26 cellular contexts compared by ENCODE assay signal in genomic region chr5:147859962-147860640, GRCh38. TPM values are rescaled to one million over a fixed set of nuclear protein-coding genes. Genes with fewer than 3 reads are reported as not detected.
DNase-seq lines count a peak whose midpoint lies in the region; ATAC-seq and TF ChIP-seq lines count a peak whose summit lies in the region.
"Had no signal": no experiment of that assay in that cellular context is flagged by ENCODE, and none has a peak within 500 bp of the region (broad histone marks: within the 10 kb centered on the region; RNA-seq: fewer than 3 reads in every experiment).

No MANE protein-coding gene starts in this region.

- H3K4me1 ChIP-seq in iPS DF 6.9 (ENCODE audit: control insufficient read depth, insufficient read depth, low read length), result peaks cover 5% of the 10 kb centered on the region; the same call in 1 of the 2 replicates
- H3K4me1 ChIP-seq in adrenal gland (replicated peaks in 1 of 2), result no peaks in the 10 kb centered on the region
- H3K4me1 ChIP-seq: SJSA1 had no signal

- H3K27me3 ChIP-seq in iPS DF 6.9 (ENCODE audit: control insufficient read depth, insufficient read depth, low read length) (no peaks in the 10 kb centered on the region), adrenal gland (no peaks in the 10 kb centered on the region)

- no CpG with 5 or more reads among the region's 3 CpGs for WGBS in iPS DF 6.9 (ENCODE audit: insufficient coverage, insufficient read length)
- 88 to 96% (median 94%) methylated on average over 3 of the region's 3 CpGs for WGBS in adrenal gland, 4 donors

- TF ChIP-seq POLR2A in adrenal gland (IDR thresholded peaks at IDR 0.05), result no peak

- ATAC-seq in activated CD8-positive, alpha-beta T cell treated with anti-CD3 and anti-CD28 coated beads for 36 hours, result no peak
- ATAC-seq in GM21723 (IDR thresholded peaks at IDR 0.05; ENCODE audit: unreplicated experiment), result no peak
- ATAC-seq: Right ventricle myocardium inferior had no signal

- TF ChIP-seq CTCF in progenitor cell of endocrine pancreas (IDR thresholded peaks at IDR 0.05; ENCODE audit: unreplicated experiment) (no peak), adrenal gland (IDR thresholded peaks at IDR 0.05) (no peak)
- no peak for TF ChIP-seq CTCF in activated CD8-positive, alpha-beta T cell treated with anti-CD3 and anti-CD28 coated beads for 36 hours (IDR thresholded peaks at IDR 0.05)

- DNase-seq in NCI-H2171 treated with DMSO at 0.1 percent for 48 hours (lab: John Stamatoyannopoulos, UW) (peak; percentile 20), NCI-H2171 (lab: John Stamatoyannopoulos, UW) (no peak), NCI-H748 treated with DMSO at 0.1 percent for 48 hours (lab: John Stamatoyannopoulos, UW) (peak; percentile 94), iPS DF 6.9 (ENCODE audit: low read depth, low spot score) (no peak), progenitor cell of endocrine pancreas (ENCODE audit: low spot score, unreplicated experiment) (no peak), adrenal gland (no peak)
- DNase-seq in activated CD8-positive, alpha-beta T cell treated with anti-CD3 and anti-CD28 coated beads for 36 hours, result no peak
- DNase-seq: AML-193; C1 segment of cervical spinal cord; CD8-positive, alpha-beta memory T cell; DMS153; IMR-90; NCI-H1092 treated with DMSO at 0.1 percent for 48 hours; NCI-H1436 treated with DMSO at 0.1 percent for 48 hours; NCI-H2029 treated with DMSO at 0.1 percent for 48 hours; NCI-H510A had no signal

- peaks cover 18% of the 10 kb centered on the region for H3K4me1 Mint-ChIP-seq in progenitor cell of endocrine pancreas (ENCODE audit: low read depth)
- peaks cover 3% of the 10 kb centered on the region for H3K4me1 Mint-ChIP-seq in activated CD8-positive, alpha-beta T cell treated with anti-CD3 and anti-CD28 coated beads for 36 hours (ENCODE audit: low read depth)

- intact Hi-C loops in adrenal gland (cut with DNase I), result no loop called here
- intact Hi-C loops in activated CD8-positive, alpha-beta T cell treated with anti-CD3 and anti-CD28 coated beads for 36 hours (cut with micrococcal nuclease), result no loop called here

- H3K27ac Mint-ChIP-seq in progenitor cell of endocrine pancreas, result peak overlapping the region; percentile 67
- no peak overlapping the region for H3K27ac Mint-ChIP-seq in activated CD8-positive, alpha-beta T cell treated with anti-CD3 and anti-CD28 coated beads for 36 hours

- CTCF ChIA-PET in activated CD8-positive, alpha-beta T cell treated with anti-CD3 and anti-CD28 coated beads for 36 hours (lab: Charles Lee), result interaction anchor here (0.7 to 1.2 kb wide), 3 partner anchors 9 to 234 kb away, joined by 3 to 5 read pairs (median 3); no protein-coding TSS in a partner anchor

- peaks cover 6% of the 10 kb centered on the region for H3K27me3 Mint-ChIP-seq in progenitor cell of endocrine pancreas
- H3K27me3 Mint-ChIP-seq in activated CD8-positive, alpha-beta T cell treated with anti-CD3 and anti-CD28 coated beads for 36 hours, result peaks cover 5% of the 10 kb centered on the region

- H3K36me3 ChIP-seq in iPS DF 6.9 (ENCODE audit: control insufficient read depth, insufficient read depth, low read length) (peaks cover 3% of the 10 kb centered on the region; the same call in 1 of the 2 replicates), adrenal gland (replicated peaks in 1 of 2) (no peaks in the 10 kb centered on the region)
- H3K36me3 ChIP-seq: SJSA1 had no signal

- H3K36me3 Mint-ChIP-seq in progenitor cell of endocrine pancreas (ENCODE audit: insufficient read depth), result peaks cover 1% of the 10 kb centered on the region
- no peaks in the 10 kb centered on the region for H3K36me3 Mint-ChIP-seq in activated CD8-positive, alpha-beta T cell treated with anti-CD3 and anti-CD28 coated beads for 36 hours (ENCODE audit: low read depth)
- H3K36me3 Mint-ChIP-seq: CD8-positive, alpha-beta memory T cell had no signal

- H3K9me3 ChIP-seq in iPS DF 6.9 (ENCODE audit: control insufficient read depth, insufficient read depth, low read length) (no peaks in the 10 kb centered on the region), adrenal gland (replicated peaks in 1 of 3) (no peaks in the 10 kb centered on the region)
- H3K9me3 ChIP-seq: SJSA1 had no signal

- H3K27ac ChIP-seq in iPS DF 6.9 (ENCODE audit: low read length) (peak overlapping the region; percentile 37), adrenal gland (no peak overlapping the region)
- H3K27ac ChIP-seq: HL-60, KMS-11, SJSA1 had no signal

- H3K4me3 ChIP-seq in iPS DF 6.9 (ENCODE audit: low read length) (no peak overlapping the region), adrenal gland (no peak overlapping the region)
- H3K4me3 ChIP-seq: SJSA1 had no signal

- H3K4me3 Mint-ChIP-seq in progenitor cell of endocrine pancreas (ENCODE audit: low read depth), result no peak overlapping the region
- no peak overlapping the region for H3K4me3 Mint-ChIP-seq in activated CD8-positive, alpha-beta T cell treated with anti-CD3 and anti-CD28 coated beads for 36 hours
- H3K4me3 Mint-ChIP-seq: CD8-positive, alpha-beta memory T cell had no signal

- peaks cover 4% of the 10 kb centered on the region for H3K9me3 Mint-ChIP-seq in progenitor cell of endocrine pancreas (ENCODE audit: low read depth)
- H3K9me3 Mint-ChIP-seq in activated CD8-positive, alpha-beta T cell treated with anti-CD3 and anti-CD28 coated beads for 36 hours, result no peaks in the 10 kb centered on the region
- H3K9me3 Mint-ChIP-seq: CD8-positive, alpha-beta memory T cell had no signal

- POLR2A ChIA-PET in activated CD8-positive, alpha-beta T cell treated with anti-CD3 and anti-CD28 coated beads for 36 hours (lab: Charles Lee), result no interaction called here

RNA-seq across cellular contexts. Expression of gene SCGB3A2, which starts 18.4 kb away (rescaled TPM):
- not detected in 2 replicates for total RNA-seq in progenitor cell of endocrine pancreas
- under 1 TPM in 2 of 8 donors, not detected in 6; 0.69 to 0.79 TPM for total RNA-seq in adrenal gland
- under 1 TPM in 1 of 3 donors, not detected in 2; 0.71 TPM for polyA plus RNA-seq in adrenal gland
- total RNA-seq in activated CD8-positive, alpha-beta T cell treated with anti-CD3 and anti-CD28 coated beads for 36 hours, result not detected
- total RNA-seq: A172; Calu3; CD8-positive, alpha-beta memory T cell; H4; HT-29; IMR-90; Right ventricle myocardium inferior; SJSA1 had no signal
- polyA plus RNA-seq: AG04450; CD8-positive, alpha-beta memory T cell; IMR-90 had no signal

RNA-seq across cellular contexts. Expression of gene SPINK1, which starts 28.6 kb away (rescaled TPM):
- 3,409 and 3,546 TPM in 2 replicates for total RNA-seq in progenitor cell of endocrine pancreas
- 1 to 10 TPM in 2 of 8 donors, not detected in 6; 4.3 to 4.6 TPM for total RNA-seq in adrenal gland
- 1 to 10 TPM; 1.3 to 6.5 (median 4.3) TPM for polyA plus RNA-seq in adrenal gland
- not detected for total RNA-seq in activated CD8-positive, alpha-beta T cell treated with anti-CD3 and anti-CD28 coated beads for 36 hours
- total RNA-seq: CD8-positive, alpha-beta memory T cell; H4; IMR-90; Right ventricle myocardium inferior; SJSA1 had no signal
- polyA plus RNA-seq: AG04450; CD8-positive, alpha-beta memory T cell; IMR-90 had no signal

RNA-seq across cellular contexts. Expression of gene C5orf46, which starts 46.2 kb away (rescaled TPM):
- not detected in 2 replicates for total RNA-seq in progenitor cell of endocrine pancreas
- total RNA-seq in adrenal gland, result not detected
- polyA plus RNA-seq in adrenal gland, result not detected
- not detected for total RNA-seq in activated CD8-positive, alpha-beta T cell treated with anti-CD3 and anti-CD28 coated beads for 36 hours
- total RNA-seq: A172; CD8-positive, alpha-beta memory T cell; HT-29; IMR-90 had no signal
- polyA plus RNA-seq: AG04450; CD8-positive, alpha-beta memory T cell had no signal

Comparison
In these comparisons a context has a peak if more than half of its experiments do, and no peak if none do; other contexts are left out.
1. DNase-seq: peak in NCI-H2171 treated with DMSO at 0.1 percent for 48 hours (single experiment) and NCI-H748 treated with DMSO at 0.1 percent for 48 hours (single experiment); none in NCI-H2171 (single experiment), iPS DF 6.9 (single experiment), progenitor cell of endocrine pancreas (single experiment), adrenal gland (0 of 7) and activated CD8-positive, alpha-beta T cell treated with anti-CD3 and anti-CD28 coated beads for 36 hours (single experiment).
2. RNA of gene SPINK1, which starts 28.6 kb away (total RNA-seq): 3,409 to 3,546 TPM in progenitor cell of endocrine pancreas; 4.3 to 4.6 TPM in adrenal gland and not detected in activated CD8-positive, alpha-beta T cell treated with anti-CD3 and anti-CD28 coated beads for 36 hours; every median in the first group is over 100 times any median in the second.